ENCODE assay signal across 14 cellular contexts in genomic region chr2:142112648-142113278, GRCh38. TPM values are rescaled to one million over a fixed set of nuclear protein-coding genes. Genes with fewer than 3 reads are reported as not detected.
A peak's percentile ranks its signal among the peaks of the same experiment; 100 is the strongest.
DNase-seq lines count a peak whose midpoint lies in the region; ATAC-seq and TF ChIP-seq lines count a peak whose summit lies in the region.
"Had no signal": no experiment of that assay in that cellular context is flagged by ENCODE, and none has a peak within 500 bp of the region (broad histone marks: within the 10 kb centered on the region; RNA-seq: fewer than 3 reads in every experiment).

No MANE protein-coding gene starts in this region.

- H3K9me3 Mint-ChIP-seq in H9, result peaks cover 0 to 2% of the 10 kb centered on the region in 2 experiments; a peak in 1 of 5 replicates
- H3K9me3 Mint-ChIP-seq: activated B cell treated with CpG ODN at 0.5 μM for 24 hours had no signal

- no peaks in the 10 kb centered on the region for H3K4me1 ChIP-seq in H9 (ENCODE audit: insufficient read depth, low read length)
- H3K4me1 ChIP-seq in Panc1 (ENCODE audit: control insufficient read depth, insufficient read depth, low read length), result no peaks in the 10 kb centered on the region

- no peak overlapping the region for H2BK15ac ChIP-seq in H9 (ENCODE audit: low read depth, low read length)

- H3K9me3 ChIP-seq in H9 (ENCODE audit: control insufficient read depth, low read depth, low read length), result no peaks in the 10 kb centered on the region
- H3K9me3 ChIP-seq in Panc1 (ENCODE audit: control insufficient read depth, insufficient read depth, low read depth, low read length), result no peaks in the 10 kb centered on the region

- H3K27me3 ChIP-seq in H9 (ENCODE audit: insufficient read depth, low read length), result no peaks in the 10 kb centered on the region
- H3K27me3 ChIP-seq in Panc1 (ENCODE audit: control insufficient read depth, insufficient read depth, low read length), result no peaks in the 10 kb centered on the region

- no peak overlapping the region for H3K27ac ChIP-seq in H9 (ENCODE audit: insufficient read length, low read depth, low read length)
- no peak overlapping the region for H3K27ac ChIP-seq in Panc1 (ENCODE audit: low read length)
- H3K27ac ChIP-seq: KMS-11 had no signal

- H3K4me1 Mint-ChIP-seq in H9, result peaks cover 0 to 3% of the 10 kb centered on the region in 2 experiments; a peak in 1 of 4 replicates
- H3K4me1 Mint-ChIP-seq: activated B cell treated with CpG ODN at 0.5 μM for 24 hours had no signal

- TF ChIP-seq CTCF in H9 (conservative IDR thresholded peaks at IDR 0.05) (peak; percentile 40), Panc1 (IDR thresholded peaks at IDR 0.05) (no peak)

- H2BK12ac ChIP-seq in H9 (ENCODE audit: insufficient read length, low read depth, low read length), result no peak overlapping the region

- no peaks in the 10 kb centered on the region for H4K20me1 ChIP-seq in H9 (ENCODE audit: control insufficient read depth, insufficient read depth, insufficient read length)

- no peak overlapping the region for H2AK5ac ChIP-seq in H9 (ENCODE audit: insufficient read length, low read length)

- no peak overlapping the region for H3K14ac ChIP-seq in H9 (ENCODE audit: insufficient read depth, low read length)

- intact Hi-C loops in Panc1 (cut with micrococcal nuclease; ENCODE audit: unreplicated experiment), result no loop called here

- no peak overlapping the region for H2AFZ ChIP-seq in H9 (ENCODE audit: low read length)

- H3K4me2 ChIP-seq in H9 (ENCODE audit: insufficient read depth, insufficient read length, low read length), result no peak overlapping the region
- H3K4me2 ChIP-seq: KMS-11 had no signal

- no peak overlapping the region for H3K4me3 ChIP-seq in Panc1 (ENCODE audit: low read depth in 2 of 2, low read length in 2 of 2)

- H3K56ac ChIP-seq in H9 (ENCODE audit: insufficient read length, low read depth, low read length), result no peak overlapping the region

- H3K4ac ChIP-seq in H9 (ENCODE audit: low read depth, low read length), result no peak overlapping the region

- no peak overlapping the region for H2BK5ac ChIP-seq in H9 (ENCODE audit: insufficient read length, low read length)

- H3K79me2 ChIP-seq in H9 (ENCODE audit: insufficient read depth, low read length), result no peaks in the 10 kb centered on the region

- ATAC-seq in Panc1 (peak; percentile 65; the same call in 1 of the 2 replicates), esophagus mucosa (peak; percentile 95), HG02852 (IDR thresholded peaks at IDR 0.05; ENCODE audit: unreplicated experiment) (no peak), HG02981 (IDR thresholded peaks at IDR 0.05; ENCODE audit: unreplicated experiment) (no peak), GM18861 (IDR thresholded peaks at IDR 0.05; ENCODE audit: unreplicated experiment) (no peak)
- ATAC-seq: left colon had no signal

- no peak overlapping the region for H2BK120ac ChIP-seq in H9 (ENCODE audit: low read depth, low read length, poor library complexity, severe bottlenecking)

- H3K23ac ChIP-seq in H9 (ENCODE audit: insufficient read length, low read depth, low read length), result no peak overlapping the region

- no peak overlapping the region for H4K8ac ChIP-seq in H9 (replicated peaks; ENCODE audit: insufficient read length, low read depth, low read length)

- H3T11ph ChIP-seq in H9 (ENCODE audit: low read length), result no peak overlapping the region

- H3K4me3 Mint-ChIP-seq in H9, result no peak overlapping the region
- H3K4me3 Mint-ChIP-seq: activated B cell treated with CpG ODN at 0.5 μM for 24 hours had no signal

- POLR2A ChIA-PET in Panc1 (lab: Charles Lee), result interaction anchor here (0.6 kb wide), 1 partner anchor 912 kb away, joined by 3 read pairs; no protein-coding TSS in a partner anchor

- H4K91ac ChIP-seq in H9 (ENCODE audit: insufficient read length, low read depth, low read length), result no peak overlapping the region

- no peaks in the 10 kb centered on the region; a peak in 1 of 7 replicates for H3K36me3 Mint-ChIP-seq in H9 (ENCODE audit: insufficient read depth in 1 of 3, low read depth in 3 of 3)

- no peak overlapping the region for H2BK20ac ChIP-seq in H9 (ENCODE audit: low read depth, low read length, poor library complexity, severe bottlenecking)

- no TSS peak for BruUV-seq in Panc1 (replicated peaks; lab: Mats Ljungman, UMichigan)

- in situ Hi-C loops in Panc1 (cut with HindIII; ENCODE audit: low pct_unique_long_range_greater_than_20kb, low sequenced_read_pairs), result no loop called here

- H3K36me3 ChIP-seq in Panc1 (ENCODE audit: control insufficient read depth, insufficient read depth, low read length), result no peaks in the 10 kb centered on the region

- H3K79me1 ChIP-seq in H9 (ENCODE audit: insufficient read depth, low read depth, low read length, poor library complexity, severe bottlenecking), result no peaks in the 10 kb centered on the region

- H3K27ac Mint-ChIP-seq in H9, result no peak overlapping the region
- H3K27ac Mint-ChIP-seq: activated B cell treated with CpG ODN at 0.5 μM for 24 hours had no signal

- CTCF ChIA-PET in Panc1 (lab: Charles Lee), result no interaction called here

- no peak overlapping the region for H3K9ac ChIP-seq in H9 (ENCODE audit: extremely low read depth, insufficient read length, low read length)
- H3K9ac ChIP-seq: KMS-11 had no signal

- no peak overlapping the region for H4K5ac ChIP-seq in H9 (ENCODE audit: insufficient read length, low read depth, low read length)

- DNase-seq in H9 (no peak), Panc1 (ENCODE audit: low read depth, low spot score) (no peak), renal cortical epithelial cell (ENCODE audit: low read depth) (peak; percentile 93), NCI-H1105 treated with DMSO at 0.1 percent for 48 hours (lab: John Stamatoyannopoulos, UW) (no peak)
- DNase-seq: activated B cell treated with CpG ODN at 0.5 μM for 24 hours; activated naive CD4-positive, alpha-beta T cell; effector memory CD4-positive, alpha-beta T cell; GDM1; left colon had no signal

- H3K23me2 ChIP-seq in H9 (ENCODE audit: insufficient read length, low read depth, low read length, poor library complexity, severe bottlenecking), result no peaks in the 10 kb centered on the region

- no peak overlapping the region for H3K18ac ChIP-seq in H9 (ENCODE audit: insufficient read length, low read depth, low read length)

- WGBS in H9 (ENCODE audit: extremely low coverage, insufficient read length, low lambda C conversion rate), result no CpG with 5 or more reads among the region's 2 CpGs

- no peaks in the 10 kb centered on the region for H3K27me3 Mint-ChIP-seq in H9 (ENCODE audit: low read depth)
- H3K27me3 Mint-ChIP-seq: activated B cell treated with CpG ODN at 0.5 μM for 24 hours had no signal

RNA-seq across cellular contexts. Expression of gene LRP1B, which starts 18.1 kb away (rescaled TPM):
- total RNA-seq in H9 (2021), result not detected in 2 replicates
- total RNA-seq in Panc1 (2021; ENCODE audit: unreplicated experiment), result 0.54 TPM
- 0.15 TPM for polyA plus RNA-seq in Panc1 (2012; ENCODE audit: insufficient read length)
- total RNA-seq in esophagus mucosa, result 0.40 TPM
- total RNA-seq in renal cortical epithelial cell, result 0.17 and 4.3 TPM in 2 replicates
- total RNA-seq: activated B cell treated with CpG ODN at 0.5 μM for 24 hours had no signal

Comparison
In these comparisons a context has a peak if more than half of its experiments do, and no peak if none do; other contexts are left out.
1. ATAC-seq: peak in Panc1 (single experiment) and esophagus mucosa (single experiment); none in HG02852 (single experiment), HG02981 (single experiment) and GM18861 (single experiment).